ENCODE assay signal across 9 cellular contexts in the genomic region with DNA sequence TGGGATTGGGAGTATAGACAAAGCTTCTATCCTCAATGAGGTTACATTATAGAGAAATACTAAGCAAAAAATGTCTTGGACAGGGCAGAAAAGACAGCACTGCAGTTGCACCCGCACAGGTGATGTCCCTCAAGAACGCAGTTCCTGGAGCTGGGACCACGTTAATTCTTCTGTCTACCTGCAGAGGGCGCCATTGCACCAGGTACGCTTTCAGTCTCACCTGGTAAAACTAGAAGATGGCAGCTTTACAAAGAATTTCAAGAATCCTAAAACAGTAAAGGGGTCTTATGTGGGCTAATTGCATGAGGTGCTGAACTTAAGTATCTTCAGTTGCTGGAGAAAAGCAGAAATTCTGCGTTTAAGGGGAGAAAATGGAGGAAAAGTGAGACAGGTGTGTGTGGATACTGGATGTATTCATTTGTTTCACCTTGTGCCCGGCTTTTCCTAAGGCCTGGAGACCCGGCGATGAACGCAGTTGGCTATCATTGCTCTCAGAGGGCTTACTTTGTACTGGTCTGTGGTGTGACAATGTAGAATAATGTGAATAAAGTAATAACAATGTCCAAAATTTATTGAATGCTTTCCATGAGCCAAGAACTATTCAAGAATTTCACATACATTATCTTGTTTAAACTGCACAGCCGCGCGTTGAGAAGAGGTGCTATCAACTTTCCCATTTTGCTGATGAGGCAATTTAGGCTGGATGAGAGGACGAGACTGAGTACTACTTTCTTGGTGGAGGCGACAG.
DNase-seq lines count a peak whose midpoint lies in the region; ATAC-seq lines count a peak whose summit lies in the region.
"Had no signal": no experiment of that assay in that cellular context is flagged by ENCODE, and none has a peak within 500 bp of the region (broad histone marks: within the 10 kb centered on the region; RNA-seq: fewer than 3 reads in every experiment).

No MANE protein-coding gene starts in this region.

- no peak overlapping the region for H3K27ac Mint-ChIP-seq in naive thymus-derived CD8-positive, alpha-beta T cell

- no peaks in the 10 kb centered on the region for H3K27me3 ChIP-seq in iPS DF 6.9 (ENCODE audit: control insufficient read depth, insufficient read depth, low read length)
- H3K27me3 ChIP-seq: BLaER1 treated with 17β-estradiol and CSF1 and Interleukin-3, amounts not matched to agents 10 nM and 100 nM had no signal

- no peaks in the 10 kb centered on the region for H3K4me1 Mint-ChIP-seq in naive thymus-derived CD8-positive, alpha-beta T cell

- DNase-seq in NCI-H1417 (lab: John Stamatoyannopoulos, UW) (peak; percentile 46 to 85 (median 47)), NCI-H1417 treated with DMSO at 0.1 percent for 48 hours (lab: John Stamatoyannopoulos, UW) (no peak), KG1 (lab: John Stamatoyannopoulos, UW) (peak; percentile 15), SKM-1 treated with dmso at 0.1 percent for 144 hours (lab: John Stamatoyannopoulos, UW; ENCODE audit: unreplicated experiment) (peak; percentile 37), iPS DF 6.9 (ENCODE audit: low read depth, low spot score) (peak; percentile 57), GOT3 (lab: John Stamatoyannopoulos, UW) (no peak)
- DNase-seq in naive thymus-derived CD8-positive, alpha-beta T cell = no peak

- no peaks in the 10 kb centered on the region for H3K36me3 Mint-ChIP-seq in naive thymus-derived CD8-positive, alpha-beta T cell

- no peaks in the 10 kb centered on the region for H3K27me3 Mint-ChIP-seq in naive thymus-derived CD8-positive, alpha-beta T cell

- no peak overlapping the region for H3K4me3 ChIP-seq in iPS DF 6.9 (ENCODE audit: low read length)
- H3K4me3 ChIP-seq: BLaER1 treated with 17β-estradiol and CSF1 and Interleukin-3, amounts not matched to agents 10 nM and 100 nM had no signal

- POLR2A ChIA-PET in naive thymus-derived CD8-positive, alpha-beta T cell (lab: Charles Lee) = no interaction called here

- ATAC-seq in GM21367 (IDR thresholded peaks at IDR 0.05; ENCODE audit: unreplicated experiment) = peak; percentile 71
- ATAC-seq in naive thymus-derived CD8-positive, alpha-beta T cell = no peak

- peaks cover 0 to 18% (median 3%) of the 10 kb centered on the region in 9 donors for H3K9me3 Mint-ChIP-seq in naive thymus-derived CD8-positive, alpha-beta T cell

- H3K4me1 ChIP-seq in iPS DF 6.9 (ENCODE audit: control insufficient read depth, insufficient read depth, low read length) = no peaks in the 10 kb centered on the region; the same call in 1 of the 2 replicates
- H3K4me1 ChIP-seq: BLaER1 treated with 17β-estradiol and CSF1 and Interleukin-3, amounts not matched to agents 10 nM and 100 nM had no signal

- H3K27ac ChIP-seq in iPS DF 6.9 (ENCODE audit: low read length) = no peak overlapping the region
- H3K27ac ChIP-seq: BLaER1 treated with 17β-estradiol and CSF1 and Interleukin-3, amounts not matched to agents 10 nM and 100 nM had no signal

- H3K36me3 ChIP-seq in iPS DF 6.9 (ENCODE audit: control insufficient read depth, insufficient read depth, low read length) = no peaks in the 10 kb centered on the region
- H3K36me3 ChIP-seq: BLaER1 treated with 17β-estradiol and CSF1 and Interleukin-3, amounts not matched to agents 10 nM and 100 nM had no signal

- no peak overlapping the region for H3K4me3 Mint-ChIP-seq in naive thymus-derived CD8-positive, alpha-beta T cell

- H3K9me3 ChIP-seq in iPS DF 6.9 (ENCODE audit: control insufficient read depth, insufficient read depth, low read length) = no peaks in the 10 kb centered on the region
- H3K9me3 ChIP-seq: BLaER1 treated with 17β-estradiol and CSF1 and Interleukin-3, amounts not matched to agents 10 nM and 100 nM had no signal

- no CpG with 5 or more reads among the region's 15 CpGs for WGBS in iPS DF 6.9 (ENCODE audit: insufficient coverage, insufficient read length)

Comparison
In these comparisons a context has a peak if more than half of its experiments do, and no peak if none do; other contexts are left out.
1. DNase-seq: peak in NCI-H1417 (3 of 3), KG1 (single experiment), SKM-1 treated with dmso at 0.1 percent for 144 hours (single experiment) and iPS DF 6.9 (single experiment); none in NCI-H1417 treated with DMSO at 0.1 percent for 48 hours (single experiment), GOT3 (single experiment) and naive thymus-derived CD8-positive, alpha-beta T cell (0 of 10).